11 cellular contexts compared by ENCODE assay signal in the genomic region with DNA sequence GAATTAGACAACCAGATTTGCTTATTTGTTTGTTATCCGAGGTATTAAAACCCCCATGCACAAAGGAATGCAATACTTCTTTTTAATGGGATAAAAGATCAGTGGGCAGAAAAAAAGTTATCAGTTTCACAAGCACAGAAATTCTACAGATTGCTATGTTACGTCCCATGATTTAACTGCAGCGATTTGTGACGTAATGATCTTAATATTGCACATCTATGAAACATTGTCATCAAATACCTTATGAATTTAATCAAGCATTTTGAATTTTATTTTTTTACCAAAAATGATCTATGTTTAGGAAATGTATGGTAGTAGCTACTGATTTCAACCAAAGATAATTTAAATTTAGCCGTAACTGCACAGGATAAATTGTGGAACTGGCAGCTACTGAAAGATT.
"Had no signal": no experiment of that assay in that cellular context is flagged by ENCODE, and none has a peak within 500 bp of the region (broad histone marks: within the 10 kb centered on the region; RNA-seq: fewer than 3 reads in every experiment).

No MANE protein-coding gene starts in this region.

- ATAC-seq: GM23338, HCT116 had no signal

- H3K9ac ChIP-seq: GM23248 had no signal

- FAIRE-seq: H1, H54 had no signal

- H3K9me3 ChIP-seq: HAP-1 had no signal

- DNase-seq: GM23248, GOT3, H7, H9, HCEC 1CT, HFFc6 had no signal

- H3K36me3 ChIP-seq: HAP-1 had no signal

- H2AFZ ChIP-seq: GM23248, GM23338 had no signal

- H3K4me2 ChIP-seq: GM23338 had no signal

- H3K27ac ChIP-seq: GM23248 had no signal

- H3K4me3 ChIP-seq: GM23248, GM23338, HAP-1 had no signal
